Comparison of ENCODE assay signal across 16 cellular contexts in the genomic region with DNA sequence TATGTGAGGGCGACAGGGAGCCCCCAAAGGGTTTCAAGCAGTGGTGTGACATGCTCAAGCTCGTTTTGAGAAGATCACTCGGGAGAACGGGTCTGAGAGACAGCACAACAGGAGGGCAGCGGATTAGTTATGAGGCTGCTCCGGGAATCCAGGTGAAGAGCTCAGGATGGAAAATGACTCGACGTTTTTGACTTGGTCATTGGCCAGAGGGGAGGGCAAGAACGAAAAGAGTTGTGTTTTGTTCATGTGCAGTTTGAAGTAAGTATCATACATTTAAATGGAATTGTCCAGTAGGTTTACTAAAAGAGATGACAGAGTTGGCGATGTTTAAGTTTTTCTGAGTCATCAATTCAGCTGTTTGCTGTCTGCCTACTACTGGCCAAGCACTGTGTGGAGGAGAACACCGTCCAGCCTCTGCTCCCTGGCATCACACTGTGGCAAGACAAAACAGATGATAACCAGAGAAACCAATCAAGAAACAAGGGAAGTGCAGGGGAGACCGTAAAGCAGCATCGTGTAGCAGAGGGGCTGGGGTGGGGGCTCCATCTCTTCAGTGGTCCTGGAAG. TPM values are rescaled to one million over a fixed set of nuclear protein-coding genes. Genes with fewer than 3 reads are reported as not detected.
DNase-seq lines count a peak whose midpoint lies in the region; FAIRE-seq and TF ChIP-seq lines count a peak whose summit lies in the region.
"Had no signal": no experiment of that assay in that cellular context is flagged by ENCODE, and none has a peak within 500 bp of the region (broad histone marks: within the 10 kb centered on the region; RNA-seq: fewer than 3 reads in every experiment).

No MANE protein-coding gene starts in this region.

- no peaks in the 10 kb centered on the region for H3K9me3 Mint-ChIP-seq in astrocyte (ENCODE audit: unreplicated experiment)
- H3K9me3 Mint-ChIP-seq: memory B cell had no signal

- H3K23ac ChIP-seq in neuronal stem cell (ENCODE audit: low read depth, low read length, poor library complexity), result no peak overlapping the region

- peaks cover 22% of the 10 kb centered on the region for H3K4me1 Mint-ChIP-seq in astrocyte (ENCODE audit: low read depth, unreplicated experiment)

- H3K36me3 ChIP-seq in astrocyte (ENCODE audit: insufficient read depth, low read length) (no peaks in the 10 kb centered on the region), neuronal stem cell (replicated peaks in 1 of 2; ENCODE audit: control insufficient read depth in 2 of 2, insufficient read depth in 2 of 2, low read length in 2 of 2) (peaks cover 0 to 2% of the 10 kb centered on the region in 2 donors)
- H3K36me3 ChIP-seq: HAP-1, neutrophil, uterus had no signal

- H4K91ac ChIP-seq in neuronal stem cell (ENCODE audit: low read depth, low read length, poor library complexity), result no peak overlapping the region

- TF ChIP-seq CTCF in astrocyte (IDR thresholded peaks at IDR 0.05; ENCODE audit: insufficient read depth, low read depth, low read length) (no peak), GM13976 (IDR thresholded peaks at IDR 0.05; ENCODE audit: borderline replicate concordance, control extremely low read depth, extremely low read depth, insufficient read depth, missing control alignments) (no peak)

- in situ Hi-C loops in GM13976 (cut with MboI; ENCODE audit: low sequenced_read_pairs, unreplicated experiment), result no loop called here

- H2BK15ac ChIP-seq in neuronal stem cell (ENCODE audit: low read length), result no peak overlapping the region

- H3K27ac Mint-ChIP-seq in astrocyte (ENCODE audit: unreplicated experiment), result peak overlapping the region; percentile 99
- H3K27ac Mint-ChIP-seq: memory B cell had no signal

- no peak overlapping the region for H3K14ac ChIP-seq in neuronal stem cell (ENCODE audit: low read length)

- no peak overlapping the region for H2AK5ac ChIP-seq in neuronal stem cell (ENCODE audit: low read depth, low read length)

- H3K9me3 ChIP-seq in astrocyte (ENCODE audit: insufficient read depth, low read depth, low read length) (no peaks in the 10 kb centered on the region), neuronal stem cell (replicated peaks in 1 of 2; ENCODE audit: control insufficient read depth in 2 of 2, insufficient read depth in 1 of 2, low read depth in 1 of 2, low read length in 2 of 2) (peaks cover 0 to 2% of the 10 kb centered on the region in 2 donors)
- H3K9me3 ChIP-seq: HAP-1, neutrophil, uterus had no signal

- H3K4me2 ChIP-seq in astrocyte (ENCODE audit: low read length) (peak overlapping the region; percentile 46), neuronal stem cell (ENCODE audit: insufficient read depth, low read length, poor library complexity, severe bottlenecking) (no peak overlapping the region)

- H3K4me1 ChIP-seq in astrocyte (ENCODE audit: insufficient read depth, low read length) (peaks cover 16% of the 10 kb centered on the region), neuronal stem cell (ENCODE audit: control insufficient read depth in 2 of 2, insufficient read depth in 1 of 2, low read depth in 1 of 2, low read length in 2 of 2) (peaks cover 6 to 10% of the 10 kb centered on the region in 2 donors)
- H3K4me1 ChIP-seq: HAP-1, uterus had no signal

- H3K9ac ChIP-seq in astrocyte (ENCODE audit: low read length) (peak overlapping the region; percentile 43), neuronal stem cell (ENCODE audit: low read depth, low read length, poor library complexity) (no peak overlapping the region)

- whole genome bisulfite sequencing in neuronal stem cell (ENCODE audit: extremely low coverage in 2 of 2, insufficient read length in 2 of 2, insufficient replicate concordance in 1 of 2), 2 donors, result no CpG with 5 or more reads among the region's 13 CpGs

- H3K79me1 ChIP-seq in neuronal stem cell (ENCODE audit: low read depth, low read length), result no peaks in the 10 kb centered on the region

- H3K27ac ChIP-seq in astrocyte (ENCODE audit: low read depth, low read length) (peak overlapping the region; percentile 53), neuronal stem cell (replicated peaks; ENCODE audit: low read length) (no peak overlapping the region)
- H3K27ac ChIP-seq: neutrophil, uterus had no signal

- H3K4ac ChIP-seq in neuronal stem cell (ENCODE audit: low read length), result no peak overlapping the region

- H2BK120ac ChIP-seq in neuronal stem cell (ENCODE audit: low read depth, low read length), result no peak overlapping the region

- H2AFZ ChIP-seq in astrocyte (ENCODE audit: low read depth, low read length), result no peak overlapping the region
- H2AFZ ChIP-seq in neuronal stem cell (ENCODE audit: low read length), result no peak overlapping the region

- no peaks in the 10 kb centered on the region for H3K27me3 Mint-ChIP-seq in astrocyte (ENCODE audit: low read depth, unreplicated experiment)

- H3K27me3 ChIP-seq in astrocyte (ENCODE audit: insufficient read depth, low read length) (peaks cover 2% of the 10 kb centered on the region), neuronal stem cell (ENCODE audit: control insufficient read depth in 3 of 3, insufficient read depth in 3 of 3, low read depth in 1 of 3, low read length in 3 of 3) (no peaks in the 10 kb centered on the region)
- H3K27me3 ChIP-seq: dorsolateral prefrontal cortex, neutrophil, uterus had no signal

- H3K4me3 ChIP-seq in astrocyte (ENCODE audit: insufficient read depth, low read depth, low read length) (no peak overlapping the region), neuronal stem cell (ENCODE audit: low read length in 2 of 2) (no peak overlapping the region)
- H3K4me3 ChIP-seq: dorsolateral prefrontal cortex, HAP-1, uterus had no signal

- H2BK12ac ChIP-seq in neuronal stem cell (ENCODE audit: low read length), result no peak overlapping the region

- no peaks in the 10 kb centered on the region for H3K79me2 ChIP-seq in astrocyte (ENCODE audit: insufficient read depth, low read length)

- H3K4me3 Mint-ChIP-seq in astrocyte (ENCODE audit: unreplicated experiment), result peak overlapping the region; percentile 25
- H3K4me3 Mint-ChIP-seq: memory B cell had no signal

- H3K36me3 Mint-ChIP-seq in astrocyte (ENCODE audit: low read depth, unreplicated experiment), result no peaks in the 10 kb centered on the region
- H3K36me3 Mint-ChIP-seq: memory B cell had no signal

- DNase-seq in A172 (ENCODE audit: low spot score), result peak; percentile 63
- peak; percentile 36 for DNase-seq in HCEC 1CT
- peak; percentile 74 for DNase-seq in astrocyte (ENCODE audit: low read depth)
- DNase-seq in fibroblast of the conjunctiva (ENCODE audit: low read depth), result peak; percentile 16
- DNase-seq in GM13976 (ENCODE audit: low spot score), result no peak
- DNase-seq in neuronal stem cell (ENCODE audit: low spot score), result no peak
- no peak for DNase-seq in inferior parietal cortex (ENCODE audit: extremely low spot score)
- DNase-seq in NCI-H187 treated with DMSO at 0.1 percent for 48 hours (lab: John Stamatoyannopoulos, UW), result no peak
- DNase-seq: activated CD4-positive, alpha-beta T cell treated with anti-CD3 and anti-CD28 coated beads, Interleukin-2, amount 50 U/mL, for 1 hour; stimulated activated naive CD4-positive, alpha-beta T cell; uterus had no signal

- no peak overlapping the region for H4K8ac ChIP-seq in neuronal stem cell (ENCODE audit: low read depth, low read length)

- FAIRE-seq in astrocyte (lab: Jason Lieb, UNC), result no peak
- FAIRE-seq: islet of Langerhans had no signal

- no peak overlapping the region for H2BK5ac ChIP-seq in neuronal stem cell (ENCODE audit: low read length)

- H3K18ac ChIP-seq in neuronal stem cell (ENCODE audit: low read length), result no peak overlapping the region

- H4K20me1 ChIP-seq in astrocyte (ENCODE audit: insufficient read depth, low read length), result no peaks in the 10 kb centered on the region

RNA-seq across cellular contexts. Expression of a gene that starts 25.3 kb away (rescaled TPM):
- total RNA-seq in A172 (2014; rRNA removed; shearing (Covaris generic)), result 85.1 and 89.9 TPM in 2 replicates
- total RNA-seq in astrocyte, result 122 and 132 TPM in 2 replicates
- 6.2 TPM for polyA plus RNA-seq in neuronal stem cell (2013, experiment 1 of 2)
- polyA plus RNA-seq in neuronal stem cell (2013, experiment 2 of 2), result 6.6 TPM

Comparison
In these comparisons a context has a peak if more than half of its experiments do, and no peak if none do; other contexts are left out.
1. DNase-seq: peak in A172 (single experiment), HCEC 1CT (single experiment), astrocyte (single experiment) and fibroblast of the conjunctiva (single experiment); none in GM13976 (single experiment), neuronal stem cell (single experiment), inferior parietal cortex (single experiment) and NCI-H187 treated with DMSO at 0.1 percent for 48 hours (single experiment).